In genomic region chr1:115717541-115717940, GRCh38 we compare ENCODE assay signal across 8 cellular contexts. TPM values are rescaled to one million over a fixed set of nuclear protein-coding genes. Genes with fewer than 3 reads are reported as not detected.
A peak's percentile ranks its signal among the peaks of the same experiment; 100 is the strongest.
DNase-seq lines count a peak whose midpoint lies in the region; ATAC-seq and TF ChIP-seq lines count a peak whose summit lies in the region.

No MANE protein-coding gene starts in this region.

- DNase-seq in CD1c-positive myeloid dendritic cell (ENCODE audit: extremely low spot score) (peak; percentile 47), GM23248 (peak; percentile 36), SW480 (ENCODE audit: low spot score) (peak; percentile 27), fibroblast of the aortic adventitia (ENCODE audit: low read depth) (peak; percentile 22), renal cortical epithelial cell (ENCODE audit: low read depth) (peak; percentile 26)

- peak; percentile 45 for TF ChIP-seq CTCF in fibroblast of the aortic adventitia (IDR thresholded peaks at IDR 0.05; ENCODE audit: insufficient read depth, low read length)

- in situ Hi-C loops in GM23248 (cut with MboI) = no loop called here

- no peaks in the 10 kb centered on the region for H3K4me1 ChIP-seq in GM23248 (ENCODE audit: insufficient read depth)

- no peaks in the 10 kb centered on the region for H3K36me3 ChIP-seq in GM23248 (ENCODE audit: low read depth)

- no peak overlapping the region for H3K27ac ChIP-seq in GM23248

- no peak overlapping the region for H3K4me2 ChIP-seq in GM23248 (ENCODE audit: unreplicated experiment)

- H3K27me3 ChIP-seq in GM23248 (replicated peaks; ENCODE audit: insufficient read depth) = peaks cover 7% of the 10 kb centered on the region

- 29 to 30% methylated on average over 5 of the region's 5 CpGs for WGBS in GM23248 (ENCODE audit: low coverage in 1 of 2, low lambda C conversion rate in 2 of 2, missing lambda C conversion rate in 2 of 2), 2 experiments

- no peaks in the 10 kb centered on the region for H3K79me2 ChIP-seq in GM23248 (ENCODE audit: insufficient read depth)

- no peak overlapping the region for H2AFZ ChIP-seq in GM23248

- no peak for ATAC-seq in HG03139 (IDR thresholded peaks at IDR 0.05; ENCODE audit: unreplicated experiment)
- no peak for ATAC-seq in GM18502 (IDR thresholded peaks at IDR 0.05; ENCODE audit: poor library complexity, unreplicated experiment)
- no peak for ATAC-seq in HG03442 (IDR thresholded peaks at IDR 0.05; ENCODE audit: unreplicated experiment)

- H3K9ac ChIP-seq in GM23248 = no peak overlapping the region

- H3K4me3 ChIP-seq in GM23248 = no peak overlapping the region
- no peak overlapping the region for H3K4me3 ChIP-seq in fibroblast of the aortic adventitia (ENCODE audit: low read depth, low read length)

- no peaks in the 10 kb centered on the region for H3K9me2 ChIP-seq in GM23248 (ENCODE audit: insufficient read depth)

- no peaks in the 10 kb centered on the region for H4K20me1 ChIP-seq in GM23248 (ENCODE audit: insufficient read depth)

- H3F3A ChIP-seq in GM23248 (ENCODE audit: insufficient read depth) = no peaks in the 10 kb centered on the region

- no peaks in the 10 kb centered on the region for H3K9me3 ChIP-seq in GM23248 (ENCODE audit: low read depth)

RNA-seq across cellular contexts. Expression of gene CASQ2, which starts 51.0 kb away (rescaled TPM):
- not detected in 2 replicates for total RNA-seq in GM23248 (2014; rRNA removed; shearing (Covaris generic))
- not detected in 2 replicates for polyA plus RNA-seq in GM23248 (2016; fragmentation: Nextera tagmentation; extraction: Ambion mirVana)
- total RNA-seq in fibroblast of the aortic adventitia (ENCODE audit: low replicate concordance) = not detected in 2 replicates
- total RNA-seq in renal cortical epithelial cell = not detected in 2 replicates
